In genomic region chr9:133715295-133715865, GRCh38 we compare ENCODE assay signal across 11 cellular contexts. TPM values are rescaled to one million over a fixed set of nuclear protein-coding genes. Genes with fewer than 3 reads are reported as not detected.
A peak's percentile ranks its signal among the peaks of the same experiment; 100 is the strongest.
DNase-seq lines count a peak whose midpoint lies in the region; ATAC-seq and TF ChIP-seq lines count a peak whose summit lies in the region.
"Had no signal": no experiment of that assay in that cellular context is flagged by ENCODE, and none has a peak within 500 bp of the region (broad histone marks: within the 10 kb centered on the region; RNA-seq: fewer than 3 reads in every experiment).

No MANE protein-coding gene starts in this region.

- intact Hi-C loops in A673 (cut with micrococcal nuclease; ENCODE audit: unreplicated experiment) (loop anchor here (1.0 kb wide), 1 partner anchor 182 kb away; no protein-coding TSS in a partner anchor), Panc1 (cut with micrococcal nuclease; ENCODE audit: unreplicated experiment) (no loop called here)

- CTCF ChIA-PET in A673 (lab: Charles Lee) (no interaction called here), Panc1 (lab: Charles Lee) (no interaction called here)

- H3K27me3 ChIP-seq in A673 (replicated peaks; ENCODE audit: insufficient read depth, low read depth, low read length, poor library complexity) = no peaks in the 10 kb centered on the region
- H3K27me3 ChIP-seq in Panc1 (ENCODE audit: control insufficient read depth, insufficient read depth, low read length) = no peaks in the 10 kb centered on the region
- H3K27me3 ChIP-seq: dorsolateral prefrontal cortex, neutrophil had no signal

- POLR2A ChIA-PET in A673 (lab: Charles Lee; ENCODE audit: low non-redundant PET) (no interaction called here), Panc1 (lab: Charles Lee) (no interaction called here)

- peaks cover 9% of the 10 kb centered on the region for H3K4me1 ChIP-seq in A673 (ENCODE audit: insufficient read depth, low read length, poor library complexity, severe bottlenecking)
- no peaks in the 10 kb centered on the region; the same call in 1 of the 2 replicates for H3K4me1 ChIP-seq in Panc1 (ENCODE audit: control insufficient read depth, insufficient read depth, low read length)

- ATAC-seq in Panc1 (peak; percentile 31; the same call in 1 of the 2 replicates), HG03460 (IDR thresholded peaks at IDR 0.05; ENCODE audit: unreplicated experiment) (no peak)

- in situ Hi-C loops in Panc1 (cut with HindIII; ENCODE audit: low pct_unique_long_range_greater_than_20kb, low sequenced_read_pairs) = no loop called here

- DNase-seq in A673 (ENCODE audit: low spot score) (peak; percentile 65), Panc1 (ENCODE audit: low read depth, low spot score) (no peak), choroid plexus epithelial cell (ENCODE audit: low read depth) (peak; percentile 61), myocyte (ENCODE audit: low read depth) (peak; percentile 73), cortex of kidney (lab: John Stamatoyannopoulos, UW) (no peak), iPS-NIHi11 (ENCODE audit: low spot score) (no peak), cerebellar cortex (ENCODE audit: low spot score) (no peak)
- DNase-seq: NCI-H2227 treated with DMSO at 0.1 percent for 48 hours had no signal

- H3K4me3 ChIP-seq in A673 (ENCODE audit: low read depth, low read length, poor library complexity, severe bottlenecking) (no peak overlapping the region), Panc1 (ENCODE audit: low read depth in 2 of 2, low read length in 2 of 2) (no peak overlapping the region), choroid plexus epithelial cell (ENCODE audit: low read depth, low read length) (no peak overlapping the region)
- H3K4me3 ChIP-seq: dorsolateral prefrontal cortex had no signal

- no peaks in the 10 kb centered on the region for H3K9me3 ChIP-seq in A673 (ENCODE audit: low read depth, low read length, poor library complexity, severe bottlenecking)
- H3K9me3 ChIP-seq in Panc1 (ENCODE audit: control insufficient read depth, insufficient read depth, low read depth, low read length) = no peaks in the 10 kb centered on the region
- H3K9me3 ChIP-seq: neutrophil had no signal

- BruUV-seq in A673 (replicated peaks; lab: Mats Ljungman, UMichigan) (no TSS peak), Panc1 (replicated peaks; lab: Mats Ljungman, UMichigan) (no TSS peak)

- TF ChIP-seq CTCF in A673 (conservative IDR thresholded peaks at IDR 0.05; ENCODE audit: low read depth, low read length) = no peak
- no peak for TF ChIP-seq CTCF in Panc1 (IDR thresholded peaks at IDR 0.05)
- no peak for TF ChIP-seq CTCF in choroid plexus epithelial cell (conservative IDR thresholded peaks at IDR 0.05; ENCODE audit: low read depth, low read length)

- H3K36me3 ChIP-seq in A673 (ENCODE audit: insufficient read depth, low read length, poor library complexity, severe bottlenecking) (no peaks in the 10 kb centered on the region), Panc1 (ENCODE audit: control insufficient read depth, insufficient read depth, low read length) (no peaks in the 10 kb centered on the region)
- H3K36me3 ChIP-seq: neutrophil had no signal

- no peak overlapping the region for H3K27ac ChIP-seq in A673 (ENCODE audit: low read depth, low read length, poor library complexity, severe bottlenecking)
- no peak overlapping the region for H3K27ac ChIP-seq in Panc1 (ENCODE audit: low read length)
- H3K27ac ChIP-seq: dorsolateral prefrontal cortex, neutrophil had no signal

RNA-seq across cellular contexts. Expression of gene SARDH, which starts 22.8 kb away (rescaled TPM):
- total RNA-seq in A673 (2021) (0.37 and 1.0 TPM in 2 replicates), Panc1 (2021; ENCODE audit: unreplicated experiment) (0.13 TPM), myocyte (55.6 and 70.3 TPM in 2 replicates)
- 0.56 TPM for polyA plus RNA-seq in Panc1 (2012; ENCODE audit: insufficient read length)
- 27.4 TPM for polyA plus RNA-seq in myocyte (2012)

Comparison
In these comparisons a context has a peak if more than half of its experiments do, and no peak if none do; other contexts are left out.
1. DNase-seq: peak in A673 (single experiment), choroid plexus epithelial cell (single experiment) and myocyte (single experiment); none in Panc1 (single experiment), cortex of kidney (single experiment), iPS-NIHi11 (single experiment) and cerebellar cortex (single experiment).
2. RNA of gene SARDH, which starts 22.8 kb away (total RNA-seq): 55.6 to 70.3 TPM in myocyte; 0.37 to 1.0 TPM in A673 and 0.13 TPM in Panc1 (single experiment); every median in the first group is over 10 times any median in the second.